In the genomic region with DNA sequence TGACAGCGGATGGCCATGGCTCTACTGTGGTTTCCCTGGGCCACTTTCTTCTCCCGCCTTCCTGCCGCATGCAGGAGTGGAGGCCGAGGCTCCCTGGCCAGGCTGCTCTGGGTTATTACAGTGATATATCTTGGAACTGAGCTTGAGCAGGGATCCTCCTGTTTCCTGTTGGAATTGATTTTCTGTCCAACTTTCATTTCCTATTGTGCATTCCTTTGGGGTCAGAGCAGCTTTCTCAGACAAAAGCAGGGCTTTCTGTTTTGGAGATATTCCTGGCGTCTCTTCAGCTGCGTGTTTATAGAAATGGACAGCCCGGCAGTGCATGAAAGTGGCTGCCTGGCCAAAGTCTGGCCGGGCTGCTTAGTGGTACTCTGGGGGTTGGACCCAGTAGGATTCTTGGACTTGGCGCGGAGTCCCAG, we compare ENCODE assay signal across 2 cellular contexts.
TF ChIP-seq lines count a peak whose summit lies in the region.

No MANE protein-coding gene starts in this region.

TF ChIP-seq in endothelial cell of umbilical vein, 7 proteins besides CTCF, POLR2A, EP300 and RAD21 (continued from another document):
- TF ChIP-seq FOS (IDR thresholded peaks at IDR 0.05; ENCODE audit: borderline replicate concordance, insufficient read depth, low read length) = no peak
TF ChIP-seq in endothelial cell of umbilical vein: peak in this region for 0.

TF ChIP-seq in HepG2, 621 proteins besides CTCF, POLR2A, EP300 and RAD21 (continued from another document):
- TF ChIP-seq PAXIP1 (CRISPR knock-in tag; conservative IDR thresholded peaks at IDR 0.05) (0 out of 2 replicates have a peak, but pooled peaks have one; percentile 21), ZNF687 (CRISPR knock-in tag; IDR thresholded peaks at IDR 0.05) (peak; percentile 39; the same call in 1 of the 2 replicates), ZNF562 (CRISPR knock-in tag; IDR thresholded peaks at IDR 0.05; ENCODE audit: borderline replicate concordance) (no peak), HOXA3 (CRISPR knock-in tag; IDR thresholded peaks at IDR 0.05) (no peak), ETV5 (CRISPR knock-in tag; IDR thresholded peaks at IDR 0.05; ENCODE audit: borderline replicate concordance) (peak; percentile 77; the same call in 1 of the 2 replicates), ELF3 (CRISPR knock-in tag; IDR thresholded peaks at IDR 0.05) (0 out of 2 replicates have a peak, but pooled peaks have one; percentile 25), MIXL1 (CRISPR knock-in tag; IDR thresholded peaks at IDR 0.05) (0 out of 2 replicates have a peak, but pooled peaks have one; percentile 15)
- TF ChIP-seq, protein P1, sequence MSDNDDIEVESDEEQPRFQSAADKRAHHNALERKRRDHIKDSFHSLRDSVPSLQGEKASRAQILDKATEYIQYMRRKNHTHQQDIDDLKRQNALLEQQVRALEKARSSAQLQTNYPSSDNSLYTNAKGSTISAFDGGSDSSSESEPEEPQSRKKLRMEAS (IDR thresholded peaks at IDR 0.05) = peak; percentile 45; the same call in 1 of the 2 replicates
- TF ChIP-seq, protein P2, sequence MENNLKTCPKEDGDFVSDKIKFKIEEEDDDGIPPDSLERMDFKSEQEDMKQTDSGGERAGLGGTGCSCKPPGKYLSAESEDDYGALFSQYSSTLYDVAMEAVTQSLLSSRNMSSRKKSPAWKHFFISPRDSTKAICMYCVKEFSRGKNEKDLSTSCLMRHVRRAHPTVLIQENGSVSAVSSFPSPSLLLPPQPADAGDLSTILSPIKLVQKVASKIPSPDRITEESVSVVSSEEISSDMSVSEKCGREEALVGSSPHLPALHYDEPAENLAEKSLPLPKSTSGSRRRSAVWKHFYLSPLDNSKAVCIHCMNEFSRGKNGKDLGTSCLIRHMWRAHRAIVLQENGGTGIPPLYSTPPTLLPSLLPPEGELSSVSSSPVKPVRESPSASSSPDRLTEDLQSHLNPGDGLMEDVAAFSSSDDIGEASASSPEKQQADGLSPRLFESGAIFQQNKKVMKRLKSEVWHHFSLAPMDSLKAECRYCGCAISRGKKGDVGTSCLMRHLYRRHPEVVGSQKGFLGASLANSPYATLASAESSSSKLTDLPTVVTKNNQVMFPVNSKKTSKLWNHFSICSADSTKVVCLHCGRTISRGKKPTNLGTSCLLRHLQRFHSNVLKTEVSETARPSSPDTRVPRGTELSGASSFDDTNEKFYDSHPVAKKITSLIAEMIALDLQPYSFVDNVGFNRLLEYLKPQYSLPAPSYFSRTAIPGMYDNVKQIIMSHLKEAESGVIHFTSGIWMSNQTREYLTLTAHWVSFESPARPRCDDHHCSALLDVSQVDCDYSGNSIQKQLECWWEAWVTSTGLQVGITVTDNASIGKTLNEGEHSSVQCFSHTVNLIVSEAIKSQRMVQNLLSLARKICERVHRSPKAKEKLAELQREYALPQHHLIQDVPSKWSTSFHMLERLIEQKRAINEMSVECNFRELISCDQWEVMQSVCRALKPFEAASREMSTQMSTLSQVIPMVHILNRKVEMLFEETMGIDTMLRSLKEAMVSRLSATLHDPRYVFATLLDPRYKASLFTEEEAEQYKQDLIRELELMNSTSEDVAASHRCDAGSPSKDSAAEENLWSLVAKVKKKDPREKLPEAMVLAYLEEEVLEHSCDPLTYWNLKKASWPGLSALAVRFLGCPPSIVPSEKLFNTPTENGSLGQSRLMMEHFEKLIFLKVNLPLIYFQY (CRISPR knock-in tag; IDR thresholded peaks at IDR 0.05; ENCODE audit: borderline replicate concordance) = no peak
